ENCODE assay signal across 23 cellular contexts in the genomic region with DNA sequence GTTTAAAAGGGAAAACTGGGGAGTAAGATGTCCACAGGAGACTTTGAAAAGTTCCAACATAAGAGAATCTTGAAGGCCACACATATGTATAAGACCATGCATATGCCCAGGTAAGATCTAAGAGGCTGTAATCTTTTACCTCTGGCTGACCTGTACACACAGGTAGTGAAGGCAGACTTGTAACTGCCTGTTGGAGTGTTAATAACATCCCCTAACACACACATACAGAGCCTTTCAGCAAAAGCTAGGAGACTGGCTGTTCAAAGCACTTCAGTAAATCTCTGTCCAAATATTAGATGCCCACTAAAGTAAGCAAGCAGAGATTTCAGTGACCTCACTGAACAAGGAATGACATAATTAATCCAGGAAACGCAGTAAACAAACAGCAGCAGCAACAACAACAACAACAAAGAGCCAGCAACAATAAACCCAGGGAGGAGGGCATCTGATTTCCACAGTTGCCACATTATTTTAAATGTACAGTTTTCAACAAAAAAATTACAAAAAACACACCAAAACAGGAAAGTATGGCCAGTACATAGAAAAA. TPM values are rescaled to one million over a fixed set of nuclear protein-coding genes. Genes with fewer than 3 reads are reported as not detected.
DNase-seq lines count a peak whose midpoint lies in the region; ATAC-seq and FAIRE-seq lines count a peak whose summit lies in the region.
"Had no signal": no experiment of that assay in that cellular context is flagged by ENCODE, and none has a peak within 500 bp of the region (broad histone marks: within the 10 kb centered on the region; RNA-seq: fewer than 3 reads in every experiment).

No MANE protein-coding gene starts in this region.

- no peak overlapping the region for H4K91ac ChIP-seq in mesenchymal stem cell (ENCODE audit: low read length)

- H2AFZ ChIP-seq in mesenchymal stem cell (ENCODE audit: low read depth, low read length): no peak overlapping the region

- H4K8ac ChIP-seq in mesenchymal stem cell (ENCODE audit: low read length): no peak overlapping the region

- H3K4me3 Mint-ChIP-seq in activated T-helper 2 cell treated with anti-CD3 and anti-CD28 coated beads, Interferon-gamma antibody, Interleukin-2, Interleukin-4, amounts not matched to agents 10 μg/mL and 5 μg/mL and 100 μg/mL, durations not matched to agents 14 hours and 24 hours and 36 hours (ENCODE audit: low read depth): no peak overlapping the region
- H3K4me3 Mint-ChIP-seq: HFFc6 had no signal

- H3K9ac ChIP-seq in mesenchymal stem cell (ENCODE audit: low read length): no peak overlapping the region

- H3K4me2 ChIP-seq in mesenchymal stem cell (ENCODE audit: low read length, poor library complexity, severe bottlenecking): no peak overlapping the region

- ATAC-seq in GM21390 (IDR thresholded peaks at IDR 0.05; ENCODE audit: unreplicated experiment) (no peak), HG03520 (IDR thresholded peaks at IDR 0.05; ENCODE audit: unreplicated experiment) (no peak)
- ATAC-seq: K562 had no signal

- no peaks in the 10 kb centered on the region for H3K27me3 Mint-ChIP-seq in activated T-helper 2 cell treated with anti-CD3 and anti-CD28 coated beads, Interferon-gamma antibody, Interleukin-2, Interleukin-4, amounts not matched to agents 10 μg/mL and 5 μg/mL and 100 μg/mL, durations not matched to agents 14 hours and 24 hours and 36 hours (ENCODE audit: low read depth)

- H3K18ac ChIP-seq in mesenchymal stem cell (ENCODE audit: low read depth in 1 of 2, low read length in 2 of 2): no peak overlapping the region

- H2BK12ac ChIP-seq in mesenchymal stem cell (ENCODE audit: low read length in 2 of 2): no peak overlapping the region

- no peaks in the 10 kb centered on the region for H3K27me3 ChIP-seq in mesenchymal stem cell (ENCODE audit: control insufficient read depth in 1 of 2, insufficient read depth in 1 of 2, low read length in 2 of 2)
- H3K27me3 ChIP-seq: MG63, SJSA1 had no signal

- DNase-seq in DMS153 (lab: John Stamatoyannopoulos, UW) (peak; percentile 21), DMS153 treated with DMSO at 0.1 percent for 48 hours (lab: John Stamatoyannopoulos, UW; ENCODE audit: unreplicated experiment) (no peak), GM18507 (ENCODE audit: extremely low spot score, insufficient read length, low read depth) (no peak), mesenchymal stem cell (peak; percentile 19), HPDE6-E6E7 (ENCODE audit: extremely low spot score) (no peak)
- no peak for DNase-seq in activated T-helper 2 cell treated with anti-CD3 and anti-CD28 coated beads, Interferon-gamma antibody, Interleukin-2, Interleukin-4, amounts not matched to agents 10 μg/mL and 5 μg/mL and 100 μg/mL, durations not matched to agents 14 hours and 24 hours and 36 hours (ENCODE audit: low spot score)
- DNase-seq: C1 segment of cervical spinal cord; COR-L47; DMS79; GOT3; HFFc6; MG63; NCI-H1105 treated with DMSO at 0.1 percent for 48 hours; NCI-H187 treated with DMSO at 0.1 percent for 48 hours; NCI-H510A treated with DMSO at 0.1 percent for 48 hours; NK-92 treated with Interleukin-12 subunit alpha and Interleukin-12 subunit beta, amount 100 ng/mL, for 24 hours had no signal

- H3K36me3 ChIP-seq in mesenchymal stem cell (ENCODE audit: control insufficient read depth in 1 of 2, insufficient read depth in 2 of 2, low read depth in 1 of 2, low read length in 2 of 2): peaks cover 3 to 89% of the 10 kb centered on the region in 2 experiments

- 88% methylated on average over 1 of the region's 1 CpG for WGBS in mesenchymal stem cell

- H3K4me1 ChIP-seq in mesenchymal stem cell (ENCODE audit: control insufficient read depth, insufficient read depth, low read depth, low read length): no peaks in the 10 kb centered on the region
- H3K4me1 ChIP-seq: SJSA1 had no signal

- no peak overlapping the region for H3K27ac ChIP-seq in mesenchymal stem cell (ENCODE audit: low read length, poor library complexity, severe bottlenecking)
- H3K27ac ChIP-seq: 22Rv1, RWPE1, SJSA1 had no signal

- peaks cover 10% of the 10 kb centered on the region for H3K9me3 ChIP-seq in mesenchymal stem cell (ENCODE audit: control insufficient read depth, low read length)
- H3K9me3 ChIP-seq: MG63, SJSA1 had no signal

- H2AK5ac ChIP-seq in mesenchymal stem cell (ENCODE audit: low read length, severe bottlenecking): no peak overlapping the region

- peaks cover 32% of the 10 kb centered on the region for H3K4me1 Mint-ChIP-seq in activated T-helper 2 cell treated with anti-CD3 and anti-CD28 coated beads, Interferon-gamma antibody, Interleukin-2, Interleukin-4, amounts not matched to agents 10 μg/mL and 5 μg/mL and 100 μg/mL, durations not matched to agents 14 hours and 24 hours and 36 hours (ENCODE audit: low read depth)

- H3K23ac ChIP-seq in mesenchymal stem cell (ENCODE audit: low read length in 2 of 2): no peak overlapping the region

- H3K4me3 ChIP-seq in mesenchymal stem cell (ENCODE audit: insufficient read depth in 1 of 2, low read depth in 1 of 2, low read length in 2 of 2): no peak overlapping the region
- H3K4me3 ChIP-seq: K562, MG63, SJSA1 had no signal

- intact Hi-C loops in activated T-helper 2 cell treated with anti-CD3 and anti-CD28 coated beads, Interferon-gamma antibody, Interleukin-2, Interleukin-4, amounts not matched to agents 10 μg/mL and 5 μg/mL and 100 μg/mL, durations not matched to agents 14 hours and 24 hours and 36 hours (cut with micrococcal nuclease): no loop called here

- no peak overlapping the region for H2BK5ac ChIP-seq in mesenchymal stem cell (ENCODE audit: low read depth, low read length, poor library complexity, severe bottlenecking)

- no peak overlapping the region for H2BK120ac ChIP-seq in mesenchymal stem cell (ENCODE audit: low read depth, low read length)

- H3K79me1 ChIP-seq in mesenchymal stem cell (replicated peaks; ENCODE audit: low read length, poor library complexity, severe bottlenecking): peaks cover 8% of the 10 kb centered on the region

- H2BK15ac ChIP-seq in mesenchymal stem cell (ENCODE audit: low read depth, poor library complexity, severe bottlenecking): no peak overlapping the region

- H3K9me3 Mint-ChIP-seq in activated T-helper 2 cell treated with anti-CD3 and anti-CD28 coated beads, Interferon-gamma antibody, Interleukin-2, Interleukin-4, amounts not matched to agents 10 μg/mL and 5 μg/mL and 100 μg/mL, durations not matched to agents 14 hours and 24 hours and 36 hours: peaks cover 6% of the 10 kb centered on the region
- H3K9me3 Mint-ChIP-seq: HFFc6 had no signal

- no peak overlapping the region for H3K14ac ChIP-seq in mesenchymal stem cell (ENCODE audit: low read length in 2 of 2)

- no peak overlapping the region for H3K4ac ChIP-seq in mesenchymal stem cell (ENCODE audit: low read depth in 1 of 2, low read length in 2 of 2)

- H3K27ac Mint-ChIP-seq in activated T-helper 2 cell treated with anti-CD3 and anti-CD28 coated beads, Interferon-gamma antibody, Interleukin-2, Interleukin-4, amounts not matched to agents 10 μg/mL and 5 μg/mL and 100 μg/mL, durations not matched to agents 14 hours and 24 hours and 36 hours: peak overlapping the region; percentile 14
- H3K27ac Mint-ChIP-seq: HFFc6 had no signal

- FAIRE-seq in GM18507 (lab: Jason Lieb, UNC): peak; percentile 5
- FAIRE-seq: GM12891, K562 had no signal

- peaks cover 93% of the 10 kb centered on the region for H3K36me3 Mint-ChIP-seq in activated T-helper 2 cell treated with anti-CD3 and anti-CD28 coated beads, Interferon-gamma antibody, Interleukin-2, Interleukin-4, amounts not matched to agents 10 μg/mL and 5 μg/mL and 100 μg/mL, durations not matched to agents 14 hours and 24 hours and 36 hours (ENCODE audit: low read depth)

RNA-seq across cellular contexts. Expression of a gene that starts 15.0 kb away (rescaled TPM):
- total RNA-seq in activated T-helper 2 cell treated with anti-CD3 and anti-CD28 coated beads, Interferon-gamma antibody, Interleukin-2, Interleukin-4, amounts not matched to agents 10 μg/mL and 5 μg/mL and 100 μg/mL, durations not matched to agents 14 hours and 24 hours and 36 hours: 133 and 139 TPM in 2 replicates
- 147 TPM for polyA plus RNA-seq in mesenchymal stem cell (2013, experiment 1 of 2)
- 149 TPM for polyA plus RNA-seq in mesenchymal stem cell (2013, experiment 2 of 2)

RNA-seq across cellular contexts. Expression of a gene that starts 59.7 kb away (rescaled TPM):
- total RNA-seq in activated T-helper 2 cell treated with anti-CD3 and anti-CD28 coated beads, Interferon-gamma antibody, Interleukin-2, Interleukin-4, amounts not matched to agents 10 μg/mL and 5 μg/mL and 100 μg/mL, durations not matched to agents 14 hours and 24 hours and 36 hours: 0.09 TPM in 1 of 2 replicates, not detected in the other
- 0.03 TPM for polyA plus RNA-seq in mesenchymal stem cell (2013, experiment 1 of 2)
- polyA plus RNA-seq in mesenchymal stem cell (2013, experiment 2 of 2): not detected
- total RNA-seq: HFFc6, SJSA1 had no signal
- polyA plus RNA-seq: K562 had no signal

Comparison
In these comparisons a context has a peak if more than half of its experiments do, and no peak if none do; other contexts are left out.
1. DNase-seq: peak in DMS153 (single experiment) and mesenchymal stem cell (single experiment); none in DMS153 treated with DMSO at 0.1 percent for 48 hours (single experiment), GM18507 (single experiment), activated T-helper 2 cell treated with anti-CD3 and anti-CD28 coated beads, Interferon-gamma antibody, Interleukin-2, Interleukin-4, amounts not matched to agents 10 μg/mL and 5 μg/mL and 100 μg/mL, durations not matched to agents 14 hours and 24 hours and 36 hours (single experiment) and HPDE6-E6E7 (single experiment).